Comparison of ENCODE assay signal across 8 cellular contexts in the genomic region with DNA sequence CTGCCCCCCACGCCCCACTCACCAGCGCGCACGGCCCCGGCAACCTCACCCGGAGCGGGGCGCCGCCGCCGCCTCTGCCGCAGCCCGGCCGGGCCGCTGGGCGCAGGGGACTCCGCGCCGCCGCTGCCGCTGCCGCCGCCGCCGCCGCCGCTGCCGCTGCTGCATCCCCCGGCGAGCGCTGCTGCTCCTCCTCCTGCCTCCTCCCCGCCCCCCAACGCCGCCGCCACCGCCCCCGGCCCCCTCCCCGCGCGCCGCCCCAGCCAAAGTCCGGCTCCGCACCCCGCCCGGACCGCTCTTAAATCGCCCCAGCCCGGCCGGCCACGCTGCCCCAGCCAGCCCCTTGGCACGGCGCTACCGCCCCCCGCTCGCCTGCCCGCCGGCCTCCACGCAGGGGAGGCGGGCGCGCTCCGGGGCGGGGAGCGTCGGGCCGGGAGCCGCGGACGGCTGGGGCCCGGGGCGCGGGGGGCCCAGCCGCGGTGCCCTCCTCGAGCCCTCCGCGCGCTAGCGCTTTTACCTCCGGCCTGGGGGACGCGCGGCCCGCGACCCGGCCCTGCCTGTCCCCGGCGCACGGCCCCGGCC. TPM values are rescaled to one million over a fixed set of nuclear protein-coding genes. Genes with fewer than 3 reads are reported as not detected.
DNase-seq lines count a peak whose midpoint lies in the region; ATAC-seq and TF ChIP-seq lines count a peak whose summit lies in the region.

Gene SULF2, minus strand, starts transcription at position 161 of the 579 bp plus-strand sequence. CDS start 28,118 bp downstream, outside the sequence.

- TF ChIP-seq POLR2A in esophagus squamous epithelium (IDR thresholded peaks at IDR 0.05) = no peak

- H3K27ac ChIP-seq in RWPE2 (ENCODE audit: poor library complexity, severe bottlenecking) = peak within 1 kb of the TSS; percentile 88
- peak within 1 kb of the TSS; percentile 88 to 94 (median 89) for H3K27ac ChIP-seq in esophagus squamous epithelium

- no peak for TF ChIP-seq CTCF in GM10266 (IDR thresholded peaks at IDR 0.05; ENCODE audit: control insufficient read depth, insufficient read depth, low read depth, missing control alignments)
- no peak for TF ChIP-seq CTCF in RWPE2 (IDR thresholded peaks at IDR 0.05; ENCODE audit: poor library complexity, severe bottlenecking)
- TF ChIP-seq CTCF in esophagus squamous epithelium (IDR thresholded peaks at IDR 0.05) = no peak

- H3K36me3 ChIP-seq in RWPE2 (ENCODE audit: low read depth) (peaks cover 37% of the 10 kb centered on the region), esophagus squamous epithelium (peaks cover 0 to 23% (median 0%) of the 10 kb centered on the region in 3 donors)

- H3K9me3 ChIP-seq in RWPE2 (ENCODE audit: severe bottlenecking) (no peaks in the 10 kb centered on the region), esophagus squamous epithelium (no peaks in the 10 kb centered on the region)

- WGBS in esophagus squamous epithelium, 2 donors = no CpG with 5 or more reads among the region's 90 CpGs

- H3K27me3 ChIP-seq in RWPE2 (ENCODE audit: insufficient read depth, poor library complexity, severe bottlenecking) = no peaks in the 10 kb centered on the region
- peaks cover 0 to 12% (median 0%) of the 10 kb centered on the region in 4 donors for H3K27me3 ChIP-seq in esophagus squamous epithelium

- POLR2A ChIA-PET in naive thymus-derived CD8-positive, alpha-beta T cell (lab: Charles Lee) = no interaction called here

- ATAC-seq in RWPE2 (ENCODE audit: low read depth) = peak; percentile 3; the same call in 2 of the 3 replicates
- peak in 1 of 2 donors; percentile 41 for ATAC-seq in naive thymus-derived CD8-positive, alpha-beta T cell
- ATAC-seq in GM18511 (IDR thresholded peaks at IDR 0.05; ENCODE audit: unreplicated experiment) = no peak
- ATAC-seq in GM21786 (IDR thresholded peaks at IDR 0.05; ENCODE audit: unreplicated experiment) = no peak
- no peak for ATAC-seq in GM21576 (IDR thresholded peaks at IDR 0.05; ENCODE audit: unreplicated experiment)

- intact Hi-C loops in esophagus squamous epithelium (cut with DNase I) = loop anchor here (5.0 to 10.0 kb wide), 2 partner anchors 399 to 512 kb away; no protein-coding TSS in a partner anchor

- H3K4me3 Mint-ChIP-seq in naive thymus-derived CD8-positive, alpha-beta T cell = peak within 1 kb of the TSS; percentile 64 to 87 (median 80)

- no peaks in the 10 kb centered on the region for H3K9me3 Mint-ChIP-seq in naive thymus-derived CD8-positive, alpha-beta T cell

- peaks cover 0 to 4% (median 0%) of the 10 kb centered on the region in 3 donors for H3K36me3 Mint-ChIP-seq in naive thymus-derived CD8-positive, alpha-beta T cell

- peak within 1 kb of the TSS in 3 of 10 donors; percentile 24 to 34 (median 27) for H3K27ac Mint-ChIP-seq in naive thymus-derived CD8-positive, alpha-beta T cell

- H3K4me1 ChIP-seq in RWPE2 (ENCODE audit: insufficient read depth, poor library complexity, severe bottlenecking) = peaks cover 29% of the 10 kb centered on the region
- H3K4me1 ChIP-seq in esophagus squamous epithelium = peaks cover 19 to 77% (median 29%) of the 10 kb centered on the region in 3 donors

- peaks cover 40 to 73% (median 55%) of the 10 kb centered on the region in 5 donors for H3K27me3 Mint-ChIP-seq in naive thymus-derived CD8-positive, alpha-beta T cell

- H3K4me3 ChIP-seq in RWPE2 (ENCODE audit: severe bottlenecking) = peak within 1 kb of the TSS; percentile 93
- peak within 1 kb of the TSS; percentile 62 to 86 (median 72) for H3K4me3 ChIP-seq in esophagus squamous epithelium

- peaks cover 2 to 24% (median 19%) of the 10 kb centered on the region in 4 donors for H3K4me1 Mint-ChIP-seq in naive thymus-derived CD8-positive, alpha-beta T cell

- DNase-seq in GM10266 (ENCODE audit: extremely low spot score) (peak; percentile 67), RWPE2 (ENCODE audit: low spot score) (no peak), esophagus squamous epithelium (lab: John Stamatoyannopoulos, UW) (no peak)
- no peak for DNase-seq in naive thymus-derived CD8-positive, alpha-beta T cell
- DNase-seq in stimulated activated CD4-positive, alpha-beta T cell treated with anti-CD3 and anti-CD28 coated beads, Interleukin-2, amount 100 ng/mL, for 48 hours = no peak

RNA-seq across cellular contexts. Expression of gene SULF2, which starts in this region (rescaled TPM):
- total RNA-seq in esophagus squamous epithelium = 100 to 1,000 TPM in 2 of 4 donors, 10 to 100 TPM in 2; 31.5 to 182 (median 94.4) TPM
- under 1 TPM in 1 of 2 experiments, not detected in 1; 0.65 TPM for total RNA-seq in naive thymus-derived CD8-positive, alpha-beta T cell
- polyA plus RNA-seq in naive thymus-derived CD8-positive, alpha-beta T cell = 1 to 10 TPM in 1 of 3 donors, not detected in 2; 1.4 TPM

Comparison
In these comparisons a context has a peak if more than half of its experiments do, and no peak if none do; other contexts are left out.
1. RNA of gene SULF2 (total RNA-seq): 31.5 to 182 TPM in esophagus squamous epithelium; 0.65 TPM in naive thymus-derived CD8-positive, alpha-beta T cell; every median in the first group is over 10 times any median in the second.